In genomic region chr1:108708726-108709660, GRCh38 we compare ENCODE assay signal across 9 cellular contexts. TPM values are rescaled to one million over a fixed set of nuclear protein-coding genes. Genes with fewer than 3 reads are reported as not detected.
A peak's percentile ranks its signal among the peaks of the same experiment; 100 is the strongest.
DNase-seq lines count a peak whose midpoint lies in the region; ATAC-seq, FAIRE-seq and TF ChIP-seq lines count a peak whose summit lies in the region.
"Had no signal": no experiment of that assay in that cellular context is flagged by ENCODE, and none has a peak within 500 bp of the region (broad histone marks: within the 10 kb centered on the region; RNA-seq: fewer than 3 reads in every experiment).

No MANE protein-coding gene starts in this region.

- H2AFZ ChIP-seq in SU-DHL-6 (ENCODE audit: low read depth, low read length, severe bottlenecking) (no peak overlapping the region), GM12878 (ENCODE audit: control insufficient read depth, low read depth, low read length) (no peak overlapping the region)

- SMC1A ChIA-PET in GM12878 (lab: Charles Lee; ENCODE audit: uncharacterized antibody, unreplicated experiment): interaction anchor here (1.1 to 1.9 kb wide), 4 partner anchors 11 to 65 kb away, joined by 3 to 10 read pairs (median 6); partner anchors contain the start of gene PRPF38B

- no peaks in the 10 kb centered on the region for H3K27me3 ChIP-seq in SU-DHL-6 (ENCODE audit: low read length)
- no peaks in the 10 kb centered on the region; a peak in 1 of 4 replicates for H3K27me3 ChIP-seq in GM12878 (replicated peaks in 1 of 2; ENCODE audit: control insufficient read depth in 2 of 2, insufficient read depth in 2 of 2, low read length in 1 of 2)
- H3K27me3 ChIP-seq in left ventricle myocardium inferior (ENCODE audit: low read depth): peaks cover 20% of the 10 kb centered on the region

- ATAC-seq in GM21786 (IDR thresholded peaks at IDR 0.05; ENCODE audit: unreplicated experiment): peak; percentile 55
- peak; percentile 86 for ATAC-seq in GM12878
- ATAC-seq in GM18861 (IDR thresholded peaks at IDR 0.05; ENCODE audit: unreplicated experiment): no peak
- ATAC-seq in HG03280 (IDR thresholded peaks at IDR 0.05; ENCODE audit: unreplicated experiment): no peak

- TF ChIP-seq POLR2A in GM12878 (IDR thresholded peaks at IDR 0.05; ENCODE audit: low read depth, low read length): no peak

- H3K4me2 ChIP-seq in SU-DHL-6 (ENCODE audit: low read depth, low read length, poor library complexity, severe bottlenecking) (no peak overlapping the region), GM12878 (ENCODE audit: control insufficient read depth, insufficient read depth) (no peak overlapping the region)

- H3K9ac ChIP-seq in SU-DHL-6 (ENCODE audit: low read length) (no peak overlapping the region), GM12878 (ENCODE audit: control insufficient read depth, insufficient read depth, low read length) (no peak overlapping the region)

- no peaks in the 10 kb centered on the region for H3K79me2 ChIP-seq in SU-DHL-6 (ENCODE audit: insufficient read depth, low read length)
- H3K79me2 ChIP-seq in GM12878 (ENCODE audit: control insufficient read depth, insufficient read depth, low read length): no peaks in the 10 kb centered on the region

- TF ChIP-seq CTCF in SU-DHL-6 (IDR thresholded peaks at IDR 0.05; ENCODE audit: insufficient read depth, low read length, poor library complexity, severe bottlenecking): peak; percentile 32
- TF ChIP-seq CTCF in GM12878 (IDR thresholded peaks at IDR 0.05 in 2 of 3, conservative IDR thresholded peaks at IDR 0.05 in 1 of 3; ENCODE audit: control insufficient read depth in 2 of 3, extremely low read depth in 1 of 3, insufficient read depth in 1 of 3, low read depth in 3 of 3, low read length in 3 of 3): peak; percentile 33 to 58 (median 36)
- no peak for TF ChIP-seq CTCF in left ventricle myocardium inferior (IDR thresholded peaks at IDR 0.05; ENCODE audit: borderline replicate concordance)

- no peaks in the 10 kb centered on the region for H3K9me2 ChIP-seq in SU-DHL-6 (replicated peaks; ENCODE audit: insufficient read depth, low read length)

- POLR2A ChIA-PET in GM12878 (lab: Charles Lee): interaction anchor here (2.0 kb wide), 1 partner anchor 17 kb away, joined by 7 read pairs; the partner anchor contains the start of gene PRPF38B

- H4K20me1 ChIP-seq in SU-DHL-6 (ENCODE audit: low read depth, low read length): no peaks in the 10 kb centered on the region
- H4K20me1 ChIP-seq in GM12878 (ENCODE audit: control insufficient read depth, insufficient read depth): no peaks in the 10 kb centered on the region

- peak; percentile 52 for FAIRE-seq in GM12878 (lab: Jason Lieb, UNC)
- FAIRE-seq: keratinocyte had no signal

- peaks cover 6% of the 10 kb centered on the region for H3F3A ChIP-seq in SU-DHL-6 (ENCODE audit: insufficient read depth)

- H3K4me3 ChIP-seq in SU-DHL-6 (ENCODE audit: insufficient read depth, low read length, poor library complexity, severe bottlenecking): no peak overlapping the region
- H3K4me3 ChIP-seq in GM12878: no peak overlapping the region
- H3K4me3 ChIP-seq in left ventricle myocardium inferior: no peak overlapping the region

- intact Hi-C loops in GM12878 (cut with micrococcal nuclease; ENCODE audit: unreplicated experiment): loop anchor here (5.0 kb wide), 1 partner anchor 197 kb away; no protein-coding TSS in a partner anchor
- intact Hi-C loops in left ventricle myocardium inferior (cut with micrococcal nuclease): no loop called here

- BruUV-seq in GM12878 (replicated peaks; lab: Mats Ljungman, UMichigan): no TSS peak

- no peak for DNase-seq in GM12878 (ENCODE audit: low read depth, low spot score)
- DNase-seq in stimulated activated CD4-positive, alpha-beta T cell treated with anti-CD3 and anti-CD28 coated beads, Interleukin-4, amount 100 ng/mL, for 1 hour: peak; percentile 54
- DNase-seq in GM03348 (ENCODE audit: low spot score): no peak
- DNase-seq in left ventricle myocardium inferior: no peak

- no peak for TF ChIP-seq EP300 in GM12878 (IDR thresholded peaks at IDR 0.05; ENCODE audit: borderline replicate concordance in 1 of 2, control insufficient read depth in 1 of 2, low read depth in 2 of 2, low read length in 2 of 2)

- WGBS in GM12878 (ENCODE audit: insufficient coverage, insufficient replicate concordance, low lambda C conversion rate, missing lambda C conversion rate): 42% methylated on average over 7 of the region's 7 CpGs

- H3K9me3 ChIP-seq in SU-DHL-6 (ENCODE audit: insufficient read depth, low read length) (no peaks in the 10 kb centered on the region), GM12878 (replicated peaks; ENCODE audit: control insufficient read depth, insufficient read depth, low read length) (no peaks in the 10 kb centered on the region), left ventricle myocardium inferior (replicated peaks) (no peaks in the 10 kb centered on the region)

- CTCF ChIA-PET in GM12878 (lab: Yijun Ruan, JAX): interaction anchor here (0.6 to 3.2 kb wide), 7 partner anchors 8 to 198 kb away, joined by 3 to 10 read pairs (median 3); partner anchors contain the start of gene PRPF38B

- RAD21 ChIA-PET in GM12878 (lab: Charles Lee; ENCODE audit: unreplicated experiment): no interaction called here

- H3K36me3 ChIP-seq in SU-DHL-6 (ENCODE audit: low read length): no peaks in the 10 kb centered on the region
- no peaks in the 10 kb centered on the region for H3K36me3 ChIP-seq in GM12878 (ENCODE audit: control insufficient read depth in 2 of 2, insufficient read depth in 2 of 2, low read length in 1 of 2)
- H3K36me3 ChIP-seq in left ventricle myocardium inferior: no peaks in the 10 kb centered on the region

- in situ Hi-C loops in GM12878 (cut with MboI): no loop called here

- H3K27ac ChIP-seq in SU-DHL-6 (ENCODE audit: low read depth, low read length) (no peak overlapping the region), GM12878 (ENCODE audit: control insufficient read depth, insufficient read depth) (no peak overlapping the region), left ventricle myocardium inferior (replicated peaks) (no peak overlapping the region)

- H3K4me1 ChIP-seq in GM12878 (ENCODE audit: control insufficient read depth, insufficient read depth, low read length): peaks cover 1% of the 10 kb centered on the region; the same call in 1 of the 2 replicates
- peaks cover 9% of the 10 kb centered on the region for H3K4me1 ChIP-seq in left ventricle myocardium inferior

- TF ChIP-seq RAD21 in GM12878 (IDR thresholded peaks at IDR 0.05; ENCODE audit: insufficient read depth, low read depth, low read length): peak; percentile 47

RNA-seq across cellular contexts. Expression of gene FNDC7, which starts 3.7 kb away (rescaled TPM):
- total RNA-seq in GM12878 (2013; cell fraction: nucleolus; rRNA removed): not detected in 2 replicates
- total RNA-seq in GM12878 (2014; rRNA removed) (not detected in 2 replicates), GM12878 (2014; rRNA removed; fragmentation: Illumina TruSeq; extraction: Trizol) (not detected in 2 replicates), GM12878 (2021) (not detected in 2 replicates), left ventricle myocardium inferior (not detected)
- not detected for polyA plus RNA-seq in GM12878 (2011; ENCODE audit: low read depth)
- polyA plus RNA-seq in GM12878 (2011; rRNA removed) (not detected in 2 replicates), GM12878 (2014; fragmentation: Illumina TruSeq; extraction: Trizol) (0.08 TPM in 1 of 2 replicates, not detected in the other), GM12878 (2014; fragmentation: Nextera tagmentation; extraction: Ambion mirVana) (not detected), GM12878 (2014; rRNA removed) (not detected in 2 replicates), GM12878 (2016; fragmentation: Nextera tagmentation; extraction: Ambion mirVana) (not detected)
- not detected in 2 replicates for polyA plus RNA-seq in GM12878 (2011; cell fraction: cytosol; rRNA removed)
- polyA plus RNA-seq in GM12878 (2011; cell fraction: nucleus; rRNA removed): 0.07 and 0.16 TPM in 2 replicates
- not detected in 2 replicates for polyA plus RNA-seq in GM12878 (2012)
- polyA minus RNA-seq in GM12878 (2011; rRNA and poly(A)+ RNA removed): not detected in 2 replicates
- polyA minus RNA-seq in GM12878 (2011; cell fraction: cytosol; rRNA and poly(A)+ RNA removed): not detected in 2 replicates
- not detected in 2 replicates for polyA minus RNA-seq in GM12878 (2011; cell fraction: nucleus; rRNA and poly(A)+ RNA removed)

RNA-seq across cellular contexts. Expression of gene PRPF38B, which starts 16.9 kb away (rescaled TPM):
- total RNA-seq in GM12878 (2013; cell fraction: nucleolus; rRNA removed): 114 and 117 TPM in 2 replicates
- total RNA-seq in GM12878 (2014; rRNA removed) (35.6 and 37.8 TPM in 2 replicates), GM12878 (2014; rRNA removed; fragmentation: Illumina TruSeq; extraction: Trizol) (47.5 and 49.2 TPM in 2 replicates), GM12878 (2021) (37.2 and 40.7 TPM in 2 replicates), left ventricle myocardium inferior (16.5 TPM)
- polyA plus RNA-seq in GM12878 (2011; ENCODE audit: low read depth): 19.0 TPM
- polyA plus RNA-seq in GM12878 (2011; rRNA removed) (72.1 and 107 TPM in 2 replicates), GM12878 (2014; fragmentation: Illumina TruSeq; extraction: Trizol) (79.2 and 107 TPM in 2 replicates), GM12878 (2014; fragmentation: Nextera tagmentation; extraction: Ambion mirVana) (10 to 100 TPM; 32.9 to 37.9 TPM), GM12878 (2014; rRNA removed) (65.8 and 69.0 TPM in 2 replicates), GM12878 (2016; fragmentation: Nextera tagmentation; extraction: Ambion mirVana) (10 to 100 TPM; 48.1 to 53.8 TPM)
- 19.6 and 30.4 TPM in 2 replicates for polyA plus RNA-seq in GM12878 (2011; cell fraction: cytosol; rRNA removed)
- polyA plus RNA-seq in GM12878 (2011; cell fraction: nucleus; rRNA removed): 77.6 and 96.4 TPM in 2 replicates
- polyA plus RNA-seq in GM12878 (2012): 39.1 and 43.1 TPM in 2 replicates
- 33.1 and 36.8 TPM in 2 replicates for polyA minus RNA-seq in GM12878 (2011; rRNA and poly(A)+ RNA removed)
- polyA minus RNA-seq in GM12878 (2011; cell fraction: cytosol; rRNA and poly(A)+ RNA removed): 13.5 and 14.0 TPM in 2 replicates
- 73.0 and 120 TPM in 2 replicates for polyA minus RNA-seq in GM12878 (2011; cell fraction: nucleus; rRNA and poly(A)+ RNA removed)

RNA-seq across cellular contexts. Expression of gene STXBP3, which starts 37.5 kb away (rescaled TPM):
- total RNA-seq in GM12878 (2013; cell fraction: nucleolus; rRNA removed): 103 and 142 TPM in 2 replicates
- 19.6 and 25.6 TPM in 2 replicates for total RNA-seq in GM12878 (2014; rRNA removed)
- 29.3 and 35.1 TPM in 2 replicates for total RNA-seq in GM12878 (2014; rRNA removed; fragmentation: Illumina TruSeq; extraction: Trizol)
- 20.3 and 26.6 TPM in 2 replicates for total RNA-seq in GM12878 (2021)
- polyA plus RNA-seq in GM12878 (2011; ENCODE audit: low read depth): 6.8 TPM
- polyA plus RNA-seq in GM12878 (2011; rRNA removed): 28.8 and 49.6 TPM in 2 replicates
- polyA plus RNA-seq in GM12878 (2011; cell fraction: cytosol; rRNA removed): 6.2 and 6.7 TPM in 2 replicates
- 15.2 and 18.9 TPM in 2 replicates for polyA plus RNA-seq in GM12878 (2011; cell fraction: nucleus; rRNA removed)
- 14.6 and 16.6 TPM in 2 replicates for polyA plus RNA-seq in GM12878 (2012)
- polyA plus RNA-seq in GM12878 (2014; fragmentation: Illumina TruSeq; extraction: Trizol): 26.4 and 31.5 TPM in 2 replicates
- polyA plus RNA-seq in GM12878 (2014; fragmentation: Nextera tagmentation; extraction: Ambion mirVana): 10 to 100 TPM; 21.7 to 23.6 TPM
- polyA plus RNA-seq in GM12878 (2014; rRNA removed): 21.1 and 28.2 TPM in 2 replicates
- 10 to 100 TPM; 31.7 to 33.2 TPM for polyA plus RNA-seq in GM12878 (2016; fragmentation: Nextera tagmentation; extraction: Ambion mirVana)
- polyA minus RNA-seq in GM12878 (2011; rRNA and poly(A)+ RNA removed): 12.3 and 12.5 TPM in 2 replicates
- polyA minus RNA-seq in GM12878 (2011; cell fraction: cytosol; rRNA and poly(A)+ RNA removed): 6.9 and 9.0 TPM in 2 replicates
- 13.3 and 29.6 TPM in 2 replicates for polyA minus RNA-seq in GM12878 (2011; cell fraction: nucleus; rRNA and poly(A)+ RNA removed)
- 26.8 TPM for total RNA-seq in left ventricle myocardium inferior

RNA-seq across cellular contexts. Expression of gene HENMT1, which starts 48.1 kb away (rescaled TPM):
- total RNA-seq in GM12878 (2013; cell fraction: nucleolus; rRNA removed): 1.9 and 4.2 TPM in 2 replicates
- 8.1 and 9.0 TPM in 2 replicates for total RNA-seq in GM12878 (2014; rRNA removed)
- 10.1 and 10.5 TPM in 2 replicates for total RNA-seq in GM12878 (2014; rRNA removed; fragmentation: Illumina TruSeq; extraction: Trizol)
- total RNA-seq in GM12878 (2021): 6.0 and 8.3 TPM in 2 replicates
- polyA plus RNA-seq in GM12878 (2011; ENCODE audit: low read depth): 2.5 TPM
- polyA plus RNA-seq in GM12878 (2011; rRNA removed): 4.4 and 7.3 TPM in 2 replicates
- 2.0 and 2.5 TPM in 2 replicates for polyA plus RNA-seq in GM12878 (2011; cell fraction: cytosol; rRNA removed)
- polyA plus RNA-seq in GM12878 (2011; cell fraction: nucleus; rRNA removed): 1.4 and 1.9 TPM in 2 replicates
- 2.8 and 3.4 TPM in 2 replicates for polyA plus RNA-seq in GM12878 (2012)
- polyA plus RNA-seq in GM12878 (2014; fragmentation: Illumina TruSeq; extraction: Trizol): 10.7 and 13.6 TPM in 2 replicates
- 10 to 100 TPM; 13.6 to 15.2 TPM for polyA plus RNA-seq in GM12878 (2014; fragmentation: Nextera tagmentation; extraction: Ambion mirVana)
- polyA plus RNA-seq in GM12878 (2014; rRNA removed): 7.1 and 8.7 TPM in 2 replicates
- polyA plus RNA-seq in GM12878 (2016; fragmentation: Nextera tagmentation; extraction: Ambion mirVana): 10 to 100 TPM; 13.0 to 15.6 TPM
- polyA minus RNA-seq in GM12878 (2011; rRNA and poly(A)+ RNA removed): 0.98 and 1.8 TPM in 2 replicates
- polyA minus RNA-seq in GM12878 (2011; cell fraction: cytosol; rRNA and poly(A)+ RNA removed): 0.67 and 0.94 TPM in 2 replicates
- polyA minus RNA-seq in GM12878 (2011; cell fraction: nucleus; rRNA and poly(A)+ RNA removed): 0.12 and 0.38 TPM in 2 replicates
- 1.4 TPM for total RNA-seq in left ventricle myocardium inferior

Comparison
In these comparisons a context has a peak if more than half of its experiments do, and no peak if none do; other contexts are left out.
1. ATAC-seq: peak in GM21786 (single experiment) and GM12878 (single experiment); none in GM18861 (single experiment) and HG03280 (single experiment).